In genomic region chr10:16995867-16996529, GRCh38 we compare ENCODE assay signal across 9 cellular contexts.
DNase-seq lines count a peak whose midpoint lies in the region; ATAC-seq and TF ChIP-seq lines count a peak whose summit lies in the region.
"Had no signal": no experiment of that assay in that cellular context is flagged by ENCODE, and none has a peak within 500 bp of the region (broad histone marks: within the 10 kb centered on the region; RNA-seq: fewer than 3 reads in every experiment).

No MANE protein-coding gene starts in this region.

- no peak for TF ChIP-seq CTCF in stomach (IDR thresholded peaks at IDR 0.05)

- H3K4me1 ChIP-seq in stomach: peaks cover 0 to 5% (median 2%) of the 10 kb centered on the region in 4 donors

- intact Hi-C loops in left ventricle myocardium superior (cut with micrococcal nuclease) (no loop called here), stomach (cut with DNase I; ENCODE audit: low total_unique reads) (no loop called here)
- intact Hi-C loops in activated T-helper 2 cell treated with anti-CD3 and anti-CD28 coated beads, Interferon-gamma antibody, Interleukin-2, Interleukin-4, amounts not matched to agents 10 μg/mL and 5 μg/mL and 100 μg/mL, durations not matched to agents 14 hours and 24 hours and 36 hours (cut with micrococcal nuclease): no loop called here

- no peaks in the 10 kb centered on the region for H3K9me3 ChIP-seq in stomach

- no peak for TF ChIP-seq POLR2A in stomach (IDR thresholded peaks at IDR 0.05)
- TF ChIP-seq POLR2A in GM18505 (IDR thresholded peaks at IDR 0.05; ENCODE audit: borderline replicate concordance, extremely low read depth, insufficient read depth, insufficient read length): no peak

- peak overlapping the region in 3 of 5 donors; percentile 27 to 54 (median 32) for H3K27ac ChIP-seq in stomach

- H3K4me3 ChIP-seq in Jurkat, Clone E6-1 (ENCODE audit: low read length): peak overlapping the region; percentile 21
- H3K4me3 ChIP-seq in stomach: no peak overlapping the region

- no peak overlapping the region for H3K4me3 Mint-ChIP-seq in activated CD8-positive, alpha-beta T cell treated with anti-CD3 and anti-CD28 coated beads, Interleukin-2, amount 10 ng/mL, durations not matched to agents 7 days and 5 days
- no peak overlapping the region for H3K4me3 Mint-ChIP-seq in activated T-helper 2 cell treated with anti-CD3 and anti-CD28 coated beads, Interferon-gamma antibody, Interleukin-2, Interleukin-4, amounts not matched to agents 10 μg/mL and 5 μg/mL and 100 μg/mL, durations not matched to agents 14 hours and 24 hours and 36 hours (ENCODE audit: low read depth)
- H3K4me3 Mint-ChIP-seq: activated B cell treated with CpG ODN at 0.5 μM for 24 hours had no signal

- peaks cover 1% of the 10 kb centered on the region for H3K27me3 Mint-ChIP-seq in activated CD8-positive, alpha-beta T cell treated with anti-CD3 and anti-CD28 coated beads, Interleukin-2, amount 10 ng/mL, durations not matched to agents 7 days and 5 days (ENCODE audit: low read depth)
- H3K27me3 Mint-ChIP-seq in activated T-helper 2 cell treated with anti-CD3 and anti-CD28 coated beads, Interferon-gamma antibody, Interleukin-2, Interleukin-4, amounts not matched to agents 10 μg/mL and 5 μg/mL and 100 μg/mL, durations not matched to agents 14 hours and 24 hours and 36 hours (ENCODE audit: low read depth): peaks cover 66% of the 10 kb centered on the region

- peaks cover 11% of the 10 kb centered on the region for H3K4me1 Mint-ChIP-seq in activated CD8-positive, alpha-beta T cell treated with anti-CD3 and anti-CD28 coated beads, Interleukin-2, amount 10 ng/mL, durations not matched to agents 7 days and 5 days (ENCODE audit: low read depth)
- H3K4me1 Mint-ChIP-seq in activated T-helper 2 cell treated with anti-CD3 and anti-CD28 coated beads, Interferon-gamma antibody, Interleukin-2, Interleukin-4, amounts not matched to agents 10 μg/mL and 5 μg/mL and 100 μg/mL, durations not matched to agents 14 hours and 24 hours and 36 hours (ENCODE audit: low read depth): peaks cover 8% of the 10 kb centered on the region

- TF ChIP-seq EP300 in stomach (IDR thresholded peaks at IDR 0.05): no peak

- H3K36me3 ChIP-seq in stomach: no peaks in the 10 kb centered on the region

- H3K36me3 Mint-ChIP-seq in activated CD8-positive, alpha-beta T cell treated with anti-CD3 and anti-CD28 coated beads, Interleukin-2, amount 10 ng/mL, durations not matched to agents 7 days and 5 days (ENCODE audit: low read depth): peaks cover 2% of the 10 kb centered on the region
- H3K36me3 Mint-ChIP-seq in activated T-helper 2 cell treated with anti-CD3 and anti-CD28 coated beads, Interferon-gamma antibody, Interleukin-2, Interleukin-4, amounts not matched to agents 10 μg/mL and 5 μg/mL and 100 μg/mL, durations not matched to agents 14 hours and 24 hours and 36 hours (ENCODE audit: low read depth): no peaks in the 10 kb centered on the region

- peak; percentile 88 for DNase-seq in Jurkat, Clone E6-1 (ENCODE audit: low read depth, low spot score)
- DNase-seq in activated CD8-positive, alpha-beta T cell treated with anti-CD3 and anti-CD28 coated beads, Interleukin-2, amount 10 ng/mL, durations not matched to agents 7 days and 5 days: no peak
- no peak for DNase-seq in left ventricle myocardium superior
- no peak for DNase-seq in stomach
- DNase-seq in activated CD4-positive, CD25-positive, alpha-beta regulatory T cell treated with anti-CD3 and anti-CD28 coated beads, Interleukin-2, amount 50 U/mL, for 72 hours: no peak
- no peak for DNase-seq in activated T-helper 2 cell treated with anti-CD3 and anti-CD28 coated beads, Interferon-gamma antibody, Interleukin-2, Interleukin-4, amounts not matched to agents 10 μg/mL and 5 μg/mL and 100 μg/mL, durations not matched to agents 14 hours and 24 hours and 36 hours (ENCODE audit: low spot score)
- DNase-seq: activated B cell treated with CpG ODN at 0.5 μM for 24 hours, hypothalamus had no signal

- POLR2A ChIA-PET in activated CD8-positive, alpha-beta T cell treated with anti-CD3 and anti-CD28 coated beads, Interleukin-2, amount 10 ng/mL, durations not matched to agents 7 days and 5 days (lab: Charles Lee): interaction anchor here (0.8 kb wide), 1 partner anchor 234 kb away, joined by 4 read pairs; no protein-coding TSS in a partner anchor

- CTCF ChIA-PET in activated CD8-positive, alpha-beta T cell treated with anti-CD3 and anti-CD28 coated beads, Interleukin-2, amount 10 ng/mL, durations not matched to agents 7 days and 5 days (lab: Charles Lee): interaction anchor here (0.8 to 1.5 kb wide), 4 partner anchors 25 to 263 kb away, joined by 3 read pairs; no protein-coding TSS in a partner anchor

- no peak overlapping the region for H3K27ac Mint-ChIP-seq in activated CD8-positive, alpha-beta T cell treated with anti-CD3 and anti-CD28 coated beads, Interleukin-2, amount 10 ng/mL, durations not matched to agents 7 days and 5 days
- H3K27ac Mint-ChIP-seq in activated T-helper 2 cell treated with anti-CD3 and anti-CD28 coated beads, Interferon-gamma antibody, Interleukin-2, Interleukin-4, amounts not matched to agents 10 μg/mL and 5 μg/mL and 100 μg/mL, durations not matched to agents 14 hours and 24 hours and 36 hours: no peak overlapping the region
- H3K27ac Mint-ChIP-seq: activated B cell treated with CpG ODN at 0.5 μM for 24 hours had no signal

- no peaks in the 10 kb centered on the region for H3K27me3 ChIP-seq in stomach

- H3K9me3 Mint-ChIP-seq in activated CD8-positive, alpha-beta T cell treated with anti-CD3 and anti-CD28 coated beads, Interleukin-2, amount 10 ng/mL, durations not matched to agents 7 days and 5 days (ENCODE audit: insufficient read depth): peaks cover 5% of the 10 kb centered on the region
- H3K9me3 Mint-ChIP-seq in activated T-helper 2 cell treated with anti-CD3 and anti-CD28 coated beads, Interferon-gamma antibody, Interleukin-2, Interleukin-4, amounts not matched to agents 10 μg/mL and 5 μg/mL and 100 μg/mL, durations not matched to agents 14 hours and 24 hours and 36 hours: peaks cover 3% of the 10 kb centered on the region

- peak; percentile 50 for ATAC-seq in activated CD8-positive, alpha-beta T cell treated with anti-CD3 and anti-CD28 coated beads, Interleukin-2, amount 10 ng/mL, durations not matched to agents 7 days and 5 days
- ATAC-seq in left ventricle myocardium superior: peak; percentile 62
- no peak for ATAC-seq in GM18505 (IDR thresholded peaks at IDR 0.05; ENCODE audit: unreplicated experiment)

- WGBS in stomach, 5 donors: 34 to 46% (median 41%) methylated on average over 6 of the region's 6 CpGs
